Comparison of ENCODE assay signal across 23 cellular contexts in genomic region chr2:27040282-27040681, GRCh38.
"Had no signal": no experiment of that assay in that cellular context is flagged by ENCODE, and none has a peak within 500 bp of the region (broad histone marks: within the 10 kb centered on the region; RNA-seq: fewer than 3 reads in every experiment).

No MANE protein-coding gene starts in this region.

- H3K9me3 ChIP-seq: pancreas, testis, uterus had no signal

- H3K27ac ChIP-seq: foreskin keratinocyte, pancreas, skin epidermis, testis, uterus had no signal

- ATAC-seq: activated naive CD4-positive, alpha-beta T cell treated with anti-CD3 and anti-CD28 coated beads, Interleukin-2, amount 50 U/mL, for 72 hours; foreskin keratinocyte; left ventricle myocardium superior; pancreas had no signal

- H3K27me3 ChIP-seq: foreskin keratinocyte, pancreas, testis, uterus had no signal

- H3K36me3 ChIP-seq: uterus had no signal

- H3K9me3 Mint-ChIP-seq: activated CD4-positive, alpha-beta memory T cell treated with anti-CD3 and anti-CD28 coated beads, Interleukin-2, amount 10 ng/mL, durations not matched to agents 7 days and 5 days; activated naive CD4-positive, alpha-beta T cell treated with anti-CD3 and anti-CD28 coated beads, Interleukin-2, amount 50 U/mL, for 72 hours; activated T-helper 1 cell treated with anti-CD3 and anti-CD28 coated beads, Interleukin-12 subunit alpha, Interleukin-12 subunit beta, Interleukin-2, Interleukin-4 antibody, amounts not matched to agents 30 ng/mL and 10 ng/mL and 1 ng/mL, durations not matched to agents 14 hours and 24 hours and 36 hours; brain; nephron had no signal

- H3K4me1 ChIP-seq: foreskin keratinocyte, testis, uterus had no signal

- H3K4me3 ChIP-seq: pancreas, skin epidermis, testis, uterus had no signal

- H3K27ac Mint-ChIP-seq: activated CD4-positive, alpha-beta memory T cell treated with anti-CD3 and anti-CD28 coated beads, Interleukin-2, amount 10 ng/mL, durations not matched to agents 7 days and 5 days; activated T-helper 1 cell treated with anti-CD3 and anti-CD28 coated beads, Interleukin-12 subunit alpha, Interleukin-12 subunit beta, Interleukin-2, Interleukin-4 antibody, amounts not matched to agents 30 ng/mL and 10 ng/mL and 1 ng/mL, durations not matched to agents 14 hours and 24 hours and 36 hours; brain had no signal

- DNase-seq: activated CD4-positive, alpha-beta memory T cell treated with anti-CD3 and anti-CD28 coated beads, Interleukin-2, amount 10 ng/mL, durations not matched to agents 7 days and 5 days; activated CD4-positive, alpha-beta T cell treated with anti-CD3 and anti-CD28 coated beads for 48 hours; activated gamma-delta T cell; dermis blood vessel endothelial cell; effector CD8-positive, alpha-beta T cell; foreskin keratinocyte; kidney glomerular epithelial cell; left ventricle myocardium superior; mammary epithelial cell; midbrain; pancreas; right cardiac atrium; stimulated activated CD4-positive, alpha-beta T cell treated with anti-CD3 and anti-CD28 coated beads, Interleukin-2, amount 100 ng/mL, for 24 hours; stimulated activated naive CD4-positive, alpha-beta T cell; T-helper 2 cell; testis; trophoblast cell; uterus had no signal

- H3K27me3 Mint-ChIP-seq: activated CD4-positive, alpha-beta memory T cell treated with anti-CD3 and anti-CD28 coated beads, Interleukin-2, amount 10 ng/mL, durations not matched to agents 7 days and 5 days; brain had no signal

- FAIRE-seq: pancreas had no signal

- H3K4me3 Mint-ChIP-seq: activated CD4-positive, alpha-beta memory T cell treated with anti-CD3 and anti-CD28 coated beads, Interleukin-2, amount 10 ng/mL, durations not matched to agents 7 days and 5 days; activated T-helper 1 cell treated with anti-CD3 and anti-CD28 coated beads, Interleukin-12 subunit alpha, Interleukin-12 subunit beta, Interleukin-2, Interleukin-4 antibody, amounts not matched to agents 30 ng/mL and 10 ng/mL and 1 ng/mL, durations not matched to agents 14 hours and 24 hours and 36 hours; brain; nephron had no signal
